ENCODE assay signal across 1 cellular context in the genomic region with DNA sequence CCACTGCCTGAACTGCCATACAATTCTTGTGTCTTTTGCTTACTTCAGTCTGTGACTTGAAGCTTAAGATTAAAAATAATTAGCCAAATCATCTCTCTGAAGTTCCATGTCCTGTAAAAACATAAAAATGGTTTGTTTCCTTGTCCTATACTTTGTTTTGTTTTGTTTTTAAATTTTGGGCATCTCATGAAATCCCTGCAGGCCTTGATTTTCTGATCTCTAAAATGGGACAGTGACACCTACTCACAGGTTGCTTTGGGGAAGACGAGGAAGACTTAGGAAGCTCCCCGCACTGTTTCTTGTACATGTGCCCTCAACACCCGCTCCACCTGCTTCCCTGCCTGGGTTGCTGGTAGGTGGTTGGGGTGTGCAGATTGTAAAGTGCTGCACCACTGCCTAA.
TF ChIP-seq lines count a peak whose summit lies in the region.

No MANE protein-coding gene starts in this region.

TF ChIP-seq in HepG2, 621 proteins besides CTCF, POLR2A, EP300 and RAD21:
- no peak for TF ChIP-seq ATAD3A (CRISPR knock-in tag; IDR thresholded peaks at IDR 0.05)
- no peak for TF ChIP-seq ZBTB40 (IDR thresholded peaks at IDR 0.05)
- TF ChIP-seq ZBTB40 (CRISPR knock-in tag; IDR thresholded peaks at IDR 0.05), result no peak
- no peak for TF ChIP-seq ZNF343 (CRISPR knock-in tag; IDR thresholded peaks at IDR 0.05)
- TF ChIP-seq, protein P1, sequence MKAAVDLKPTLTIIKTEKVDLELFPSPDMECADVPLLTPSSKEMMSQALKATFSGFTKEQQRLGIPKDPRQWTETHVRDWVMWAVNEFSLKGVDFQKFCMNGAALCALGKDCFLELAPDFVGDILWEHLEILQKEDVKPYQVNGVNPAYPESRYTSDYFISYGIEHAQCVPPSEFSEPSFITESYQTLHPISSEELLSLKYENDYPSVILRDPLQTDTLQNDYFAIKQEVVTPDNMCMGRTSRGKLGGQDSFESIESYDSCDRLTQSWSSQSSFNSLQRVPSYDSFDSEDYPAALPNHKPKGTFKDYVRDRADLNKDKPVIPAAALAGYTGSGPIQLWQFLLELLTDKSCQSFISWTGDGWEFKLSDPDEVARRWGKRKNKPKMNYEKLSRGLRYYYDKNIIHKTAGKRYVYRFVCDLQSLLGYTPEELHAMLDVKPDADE (CRISPR knock-in tag; IDR thresholded peaks at IDR 0.05), result no peak
